Comparison of ENCODE assay signal across 20 cellular contexts in genomic region chr6:159974932-159975331, GRCh38. TPM values are rescaled to one million over a fixed set of nuclear protein-coding genes. Genes with fewer than 3 reads are reported as not detected.
DNase-seq lines count a peak whose midpoint lies in the region; ATAC-seq and TF ChIP-seq lines count a peak whose summit lies in the region.
"Had no signal": no experiment of that assay in that cellular context is flagged by ENCODE, and none has a peak within 500 bp of the region (broad histone marks: within the 10 kb centered on the region; RNA-seq: fewer than 3 reads in every experiment).

No MANE protein-coding gene starts in this region.

- no peak for DNase-seq in CD4-positive, CD25-positive, alpha-beta regulatory T cell
- DNase-seq in GM23338 (ENCODE audit: low spot score) (no peak), osteoblast (ENCODE audit: insufficient read length, low spot score, missing footprints) (no peak), DMS 273 (lab: John Stamatoyannopoulos, UW; ENCODE audit: unreplicated experiment) (no peak), NCI-H510A (lab: John Stamatoyannopoulos, UW) (no peak), DMS153 (lab: John Stamatoyannopoulos, UW) (no peak)
- no peak for DNase-seq in activated naive CD8-positive, alpha-beta T cell treated with anti-CD3 and anti-CD28 coated beads for 36 hours
- DNase-seq: activated CD4-positive, CD25-positive, alpha-beta regulatory T cell treated with anti-CD3 and anti-CD28 coated beads, Interleukin-2, amount 50 U/mL, for 72 hours; activated T-cell treated with anti-CD3 and anti-CD28 coated beads for 4 hours; DMS 273 treated with DMSO at 0.1 percent for 48 hours; hippocampal formation; kidney; midbrain; NCI-H526; SIG-M5; stimulated activated CD4-positive, alpha-beta T cell treated with anti-CD3 and anti-CD28 coated beads, Interleukin-4, amount 100 ng/mL, for 24 hours; T1000 had no signal

- H3K27ac ChIP-seq in CD4-positive, CD25-positive, alpha-beta regulatory T cell (ENCODE audit: insufficient read depth, low read length, poor library complexity, severe bottlenecking), result no peak overlapping the region
- no peak overlapping the region for H3K27ac ChIP-seq in GM23338 (ENCODE audit: low read depth)
- H3K27ac ChIP-seq in osteoblast (ENCODE audit: low read depth, low read length), result peak overlapping the region; percentile 25

- H4K20me1 ChIP-seq in GM23338 (replicated peaks; ENCODE audit: insufficient read depth), result peaks cover 61% of the 10 kb centered on the region
- peaks cover 72% of the 10 kb centered on the region for H4K20me1 ChIP-seq in osteoblast (ENCODE audit: insufficient read depth, low read length)

- H3K9me3 ChIP-seq in CD4-positive, CD25-positive, alpha-beta regulatory T cell (ENCODE audit: control insufficient read depth in 2 of 2, low read length in 2 of 2), result no peaks in the 10 kb centered on the region
- H3K9me3 ChIP-seq in osteoblast (ENCODE audit: low read depth, low read length), result no peaks in the 10 kb centered on the region
- H3K9me3 ChIP-seq: tibial nerve had no signal

- H3K4me1 ChIP-seq in CD4-positive, CD25-positive, alpha-beta regulatory T cell (ENCODE audit: control insufficient read depth, insufficient read depth, low read length, poor library complexity, severe bottlenecking), result peaks cover 82% of the 10 kb centered on the region
- peaks cover 78% of the 10 kb centered on the region for H3K4me1 ChIP-seq in GM23338 (ENCODE audit: insufficient read depth)
- peaks cover 42% of the 10 kb centered on the region for H3K4me1 ChIP-seq in osteoblast (ENCODE audit: insufficient read depth, low read length)

- H3K4me1 Mint-ChIP-seq in CD4-positive, CD25-positive, alpha-beta regulatory T cell, result peaks cover 40 to 94% (median 85%) of the 10 kb centered on the region in 4 donors
- H3K4me1 Mint-ChIP-seq in GM23338, result peaks cover 88% of the 10 kb centered on the region
- peaks cover 92% of the 10 kb centered on the region for H3K4me1 Mint-ChIP-seq in activated naive CD8-positive, alpha-beta T cell treated with anti-CD3 and anti-CD28 coated beads for 36 hours

- no peaks in the 10 kb centered on the region for H3K27me3 ChIP-seq in CD4-positive, CD25-positive, alpha-beta regulatory T cell (ENCODE audit: control insufficient read depth, insufficient read depth, low read length)
- H3K27me3 ChIP-seq in GM23338 (ENCODE audit: insufficient read depth) (no peaks in the 10 kb centered on the region), osteoblast (ENCODE audit: insufficient read depth, low read length) (no peaks in the 10 kb centered on the region)
- H3K27me3 ChIP-seq: tibial nerve had no signal

- H3K4me2 ChIP-seq in GM23338 (0 out of 2 replicates have a peak overlapping the region, but pooled peaks have one; percentile 49), osteoblast (ENCODE audit: insufficient read depth, low read length) (no peak overlapping the region)

- peaks cover 100% of the 10 kb centered on the region for H3K79me2 ChIP-seq in GM23338 (replicated peaks; ENCODE audit: insufficient read depth)
- peaks cover 97% of the 10 kb centered on the region for H3K79me2 ChIP-seq in osteoblast (ENCODE audit: insufficient read depth, low read length)

- no peak overlapping the region for H2AFZ ChIP-seq in GM23338
- H2AFZ ChIP-seq in osteoblast (ENCODE audit: low read length), result no peak overlapping the region

- H3K27ac Mint-ChIP-seq in CD4-positive, CD25-positive, alpha-beta regulatory T cell, result peak overlapping the region in 2 of 3 donors; percentile 1 to 15
- H3K27ac Mint-ChIP-seq in GM23338, result peak overlapping the region; percentile 72
- H3K27ac Mint-ChIP-seq in activated naive CD8-positive, alpha-beta T cell treated with anti-CD3 and anti-CD28 coated beads for 36 hours, result peak overlapping the region; percentile 76

- no peaks in the 10 kb centered on the region for H3F3A ChIP-seq in GM23338 (replicated peaks; ENCODE audit: low read depth)

- H3K27me3 Mint-ChIP-seq in CD4-positive, CD25-positive, alpha-beta regulatory T cell, result no peaks in the 10 kb centered on the region
- H3K27me3 Mint-ChIP-seq in GM23338 (ENCODE audit: insufficient read depth, low read depth, poor library complexity), result peaks cover 16% of the 10 kb centered on the region
- H3K27me3 Mint-ChIP-seq in activated naive CD8-positive, alpha-beta T cell treated with anti-CD3 and anti-CD28 coated beads for 36 hours, result no peaks in the 10 kb centered on the region

- H3K4me3 ChIP-seq in CD4-positive, CD25-positive, alpha-beta regulatory T cell (ENCODE audit: low read depth, low read length), result no peak overlapping the region
- H3K4me3 ChIP-seq in GM23338 (no peak overlapping the region), osteoblast (ENCODE audit: insufficient read depth, low read length) (no peak overlapping the region)
- H3K4me3 ChIP-seq: tibial nerve had no signal

- no peak for TF ChIP-seq CTCF in GM23338 (conservative IDR thresholded peaks at IDR 0.05; ENCODE audit: low read depth in 2 of 2)
- no peak for TF ChIP-seq CTCF in osteoblast (IDR thresholded peaks at IDR 0.05; ENCODE audit: extremely low read depth, low read depth, low read length)

- H3K9me2 ChIP-seq in GM23338 (ENCODE audit: insufficient read depth), result no peaks in the 10 kb centered on the region

- no peaks in the 10 kb centered on the region for H3K36me3 Mint-ChIP-seq in CD4-positive, CD25-positive, alpha-beta regulatory T cell
- peaks cover 2% of the 10 kb centered on the region; the same call in 2 of the 3 replicates for H3K36me3 Mint-ChIP-seq in GM23338 (ENCODE audit: low read depth)
- H3K36me3 Mint-ChIP-seq in activated naive CD8-positive, alpha-beta T cell treated with anti-CD3 and anti-CD28 coated beads for 36 hours, result peaks cover 51% of the 10 kb centered on the region

- no peaks in the 10 kb centered on the region for H3K9me3 Mint-ChIP-seq in CD4-positive, CD25-positive, alpha-beta regulatory T cell
- no peaks in the 10 kb centered on the region for H3K9me3 Mint-ChIP-seq in GM23338
- H3K9me3 Mint-ChIP-seq in activated naive CD8-positive, alpha-beta T cell treated with anti-CD3 and anti-CD28 coated beads for 36 hours, result no peaks in the 10 kb centered on the region
- H3K9me3 Mint-ChIP-seq: IgD-negative memory B cell had no signal

- peak overlapping the region in 3 of 4 donors; percentile 17 to 65 (median 48) for H3K4me3 Mint-ChIP-seq in CD4-positive, CD25-positive, alpha-beta regulatory T cell
- no peak overlapping the region for H3K4me3 Mint-ChIP-seq in GM23338
- peak overlapping the region; percentile 18 for H3K4me3 Mint-ChIP-seq in activated naive CD8-positive, alpha-beta T cell treated with anti-CD3 and anti-CD28 coated beads for 36 hours

- H3K36me3 ChIP-seq in CD4-positive, CD25-positive, alpha-beta regulatory T cell (ENCODE audit: control insufficient read depth, insufficient read depth, low read length), result no peaks in the 10 kb centered on the region
- H3K36me3 ChIP-seq in GM23338 (ENCODE audit: insufficient read depth) (no peaks in the 10 kb centered on the region), osteoblast (ENCODE audit: insufficient read depth, low read length) (no peaks in the 10 kb centered on the region)
- H3K36me3 ChIP-seq: tibial nerve had no signal

- ATAC-seq in CD4-positive, CD25-positive, alpha-beta regulatory T cell (ENCODE audit: low read depth in 2 of 2), result no peak
- ATAC-seq in GM23338 (no peak), HG03159 (IDR thresholded peaks at IDR 0.05; ENCODE audit: unreplicated experiment) (no peak)

TF ChIP-seq in GM23338, 12 proteins besides CTCF, POLR2A, EP300 and RAD21:
- no peak for TF ChIP-seq STAT1 (IDR thresholded peaks at IDR 0.05; ENCODE audit: unreplicated experiment)
TF ChIP-seq in GM23338: peak in this region for 0.

RNA-seq across cellular contexts. Expression of gene IGF2R, which starts 6.0 kb away (rescaled TPM):
- total RNA-seq in CD4-positive, CD25-positive, alpha-beta regulatory T cell, result 71.2 TPM
- polyA plus RNA-seq in CD4-positive, CD25-positive, alpha-beta regulatory T cell, result 10 to 100 TPM in 2 of 4 donors, 1 to 10 TPM in 2; 8.8 to 13.4 (median 9.8) TPM
- 76.4 and 80.4 TPM in 2 replicates for total RNA-seq in GM23338 (2014; rRNA removed; shearing (Covaris generic))
- 11.7 and 12.5 TPM in 2 replicates for polyA plus RNA-seq in GM23338 (2016; fragmentation: Nextera tagmentation; extraction: Ambion mirVana)
- total RNA-seq in activated naive CD8-positive, alpha-beta T cell treated with anti-CD3 and anti-CD28 coated beads for 36 hours, result 10 to 100 TPM; 74.9 to 77.7 TPM
- 174 and 177 TPM in 2 replicates for total RNA-seq in osteoblast

Comparison
In these comparisons a context has a peak if more than half of its experiments do, and no peak if none do; other contexts are left out.
1. H3K27ac Mint-ChIP-seq: peak in every context shown above with its lines; median percentile 76 in activated naive CD8-positive, alpha-beta T cell treated with anti-CD3 and anti-CD28 coated beads for 36 hours; 72 in GM23338; 8 in CD4-positive, CD25-positive, alpha-beta regulatory T cell.